Comparison of ENCODE assay signal across 8 cellular contexts in the genomic region with DNA sequence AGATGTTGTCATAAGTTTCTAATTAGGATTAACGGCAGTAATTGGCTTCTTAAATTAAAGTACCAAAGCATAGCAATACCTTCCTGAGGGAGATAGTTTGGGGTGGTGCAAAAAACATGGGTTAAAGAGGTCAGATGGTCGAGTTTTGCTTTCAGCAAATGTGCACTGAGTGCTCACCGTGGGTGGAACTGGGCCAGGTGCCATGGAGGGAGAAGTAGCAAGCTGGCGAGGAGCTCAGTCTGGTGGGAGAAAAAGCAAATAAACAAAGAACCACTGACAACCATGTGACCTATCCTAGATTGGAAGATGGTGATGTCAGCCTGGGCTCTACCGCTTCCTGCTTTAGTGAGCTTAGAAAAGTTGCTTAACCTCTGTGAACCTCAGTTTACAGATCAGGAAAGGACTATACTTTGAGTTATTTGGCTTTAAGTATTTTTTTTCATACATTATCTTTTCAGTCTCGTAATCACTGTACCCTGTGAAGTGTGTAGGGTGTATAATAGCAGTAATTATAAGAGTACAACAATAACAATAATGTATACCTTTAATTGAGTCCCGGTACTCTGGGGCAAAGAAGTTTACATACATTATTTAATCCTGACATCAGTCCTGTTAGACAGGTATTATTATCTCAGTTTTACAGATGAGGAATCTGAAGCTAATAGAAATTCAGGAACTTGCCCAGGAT.
DNase-seq lines count a peak whose midpoint lies in the region; ATAC-seq and TF ChIP-seq lines count a peak whose summit lies in the region.

No MANE protein-coding gene starts in this region.

- DNase-seq in CD4-positive, alpha-beta T cell = peak in 9 of 10 experiments; percentile 20 to 59 (median 43)
- DNase-seq in NCI-H748 treated with DMSO at 0.1 percent for 48 hours (lab: John Stamatoyannopoulos, UW) = peak; percentile 63
- DNase-seq in activated naive CD8-positive, alpha-beta T cell treated with anti-CD3 and anti-CD28 coated beads, Interleukin-2, amount 10 ng/mL, durations not matched to agents 7 days and 5 days = peak; percentile 49
- peak in 38 of 42 donors; percentile 22 to 73 (median 54) for DNase-seq in head of caudate nucleus
- DNase-seq in sciatic nerve (ENCODE audit: low spot score) = peak; percentile 88
- DNase-seq in activated CD4-positive, CD25-positive, alpha-beta regulatory T cell treated with anti-CD3 and anti-CD28 coated beads, Interleukin-2, amount 50 U/mL, for 72 hours = no peak

- no peaks in the 10 kb centered on the region for H3K9me3 ChIP-seq in CD4-positive, alpha-beta T cell (ENCODE audit: control insufficient read depth, low read length)

- H3K27me3 ChIP-seq in CD4-positive, alpha-beta T cell (ENCODE audit: control insufficient read depth, insufficient read depth, low read length) = no peaks in the 10 kb centered on the region

- no peaks in the 10 kb centered on the region for H3K36me3 Mint-ChIP-seq in CD4-positive, alpha-beta T cell (ENCODE audit: low read depth)
- peaks cover 4% of the 10 kb centered on the region for H3K36me3 Mint-ChIP-seq in activated naive CD8-positive, alpha-beta T cell treated with anti-CD3 and anti-CD28 coated beads, Interleukin-2, amount 10 ng/mL, durations not matched to agents 7 days and 5 days

- peaks cover 43% of the 10 kb centered on the region for H3K4me1 Mint-ChIP-seq in CD4-positive, alpha-beta T cell (ENCODE audit: low read depth)
- H3K4me1 Mint-ChIP-seq in activated naive CD8-positive, alpha-beta T cell treated with anti-CD3 and anti-CD28 coated beads, Interleukin-2, amount 10 ng/mL, durations not matched to agents 7 days and 5 days = peaks cover 32% of the 10 kb centered on the region

- POLR2A ChIA-PET in CD4-positive, alpha-beta T cell (lab: Charles Lee) = interaction anchor here (0.7 to 4.0 kb wide), 24 partner anchors 11 to 594 kb away, joined by 3 to 50 read pairs (median 4); a partner anchor contains a TSS
- POLR2A ChIA-PET in activated naive CD8-positive, alpha-beta T cell treated with anti-CD3 and anti-CD28 coated beads, Interleukin-2, amount 10 ng/mL, durations not matched to agents 7 days and 5 days (lab: Charles Lee) = interaction anchor here (0.5 to 2.6 kb wide), 15 partner anchors 11 to 117 kb away, joined by 3 to 19 read pairs (median 5); a partner anchor contains a TSS

- H3K9me3 Mint-ChIP-seq in CD4-positive, alpha-beta T cell = no peaks in the 10 kb centered on the region
- peaks cover 2% of the 10 kb centered on the region for H3K9me3 Mint-ChIP-seq in activated naive CD8-positive, alpha-beta T cell treated with anti-CD3 and anti-CD28 coated beads, Interleukin-2, amount 10 ng/mL, durations not matched to agents 7 days and 5 days

- peak overlapping the region; percentile 48 for H3K27ac ChIP-seq in CD4-positive, alpha-beta T cell (ENCODE audit: low read depth, low read length)

- CTCF ChIA-PET in CD4-positive, alpha-beta T cell (lab: Charles Lee) = interaction anchor here (0.7 to 3.4 kb wide), 8 partner anchors 10 to 91 kb away, joined by 3 to 14 read pairs (median 5); a partner anchor contains a TSS

- TF ChIP-seq CTCF in CD4-positive, alpha-beta T cell (IDR thresholded peaks at IDR 0.05) = no peak

- H3K27ac Mint-ChIP-seq in CD4-positive, alpha-beta T cell = peak overlapping the region; percentile 88
- peak overlapping the region; percentile 86 for H3K27ac Mint-ChIP-seq in activated naive CD8-positive, alpha-beta T cell treated with anti-CD3 and anti-CD28 coated beads, Interleukin-2, amount 10 ng/mL, durations not matched to agents 7 days and 5 days

- intact Hi-C loops in CD4-positive, alpha-beta T cell (cut with DNase I, micrococcal nuclease) = loop anchor here (1.0 to 5.0 kb wide), 6 partner anchors 19 to 90 kb away; a partner anchor contains a TSS
- intact Hi-C loops in head of caudate nucleus (cut with DNase I) (no loop called here), sciatic nerve (cut with DNase I) (no loop called here)

- H3K4me3 Mint-ChIP-seq in CD4-positive, alpha-beta T cell = peak overlapping the region; percentile 61
- H3K4me3 Mint-ChIP-seq in activated naive CD8-positive, alpha-beta T cell treated with anti-CD3 and anti-CD28 coated beads, Interleukin-2, amount 10 ng/mL, durations not matched to agents 7 days and 5 days = peak overlapping the region; percentile 67

- peak; percentile 90 for ATAC-seq in CD4-positive, alpha-beta T cell (ENCODE audit: poor library complexity)
- peak; percentile 56 for ATAC-seq in GM19035 (IDR thresholded peaks at IDR 0.05; ENCODE audit: unreplicated experiment)
- peak; percentile 56 for ATAC-seq in HG03354 (IDR thresholded peaks at IDR 0.05; ENCODE audit: poor library complexity, severe bottlenecking, unreplicated experiment)
- ATAC-seq in activated naive CD8-positive, alpha-beta T cell treated with anti-CD3 and anti-CD28 coated beads, Interleukin-2, amount 10 ng/mL, durations not matched to agents 7 days and 5 days (ENCODE audit: low read depth) = peak; percentile 83
- peak; percentile 96 for ATAC-seq in sciatic nerve

- H3K27me3 Mint-ChIP-seq in CD4-positive, alpha-beta T cell = no peaks in the 10 kb centered on the region
- H3K27me3 Mint-ChIP-seq in activated naive CD8-positive, alpha-beta T cell treated with anti-CD3 and anti-CD28 coated beads, Interleukin-2, amount 10 ng/mL, durations not matched to agents 7 days and 5 days = no peaks in the 10 kb centered on the region

Comparison
In these comparisons a context has a peak if more than half of its experiments do, and no peak if none do; other contexts are left out.
1. intact Hi-C loops: an anchor here in CD4-positive, alpha-beta T cell (1.0 to 5.0 kb wide); none called in head of caudate nucleus and sciatic nerve.